Comparison of ENCODE assay signal across 1 cellular context in genomic region chr3:72890166-72890925, GRCh38.
TF ChIP-seq lines count a peak whose summit lies in the region.

No MANE protein-coding gene starts in this region.

TF ChIP-seq in GM23338, 12 proteins besides CTCF, POLR2A, EP300 and RAD21:
- TF ChIP-seq ZNF462 (CRISPR knock-in tag; IDR thresholded peaks at IDR 0.05) (no peak), STAT1 (IDR thresholded peaks at IDR 0.05; ENCODE audit: unreplicated experiment) (no peak), POLR2AphosphoS5 (IDR thresholded peaks at IDR 0.05; ENCODE audit: low read depth) (no peak), ETS1 (IDR thresholded peaks at IDR 0.05) (no peak), CREB1 (CRISPR knock-in tag; IDR thresholded peaks at IDR 0.05; ENCODE audit: low read depth) (no peak), EZH2phosphoT487 (IDR thresholded peaks at IDR 0.05; ENCODE audit: unreplicated experiment) (no peak), REST (IDR thresholded peaks at IDR 0.05; ENCODE audit: unreplicated experiment) (no peak), EZH2 (IDR thresholded peaks at IDR 0.05; ENCODE audit: low read depth, unreplicated experiment) (no peak), ZNF331 (CRISPR knock-in tag; IDR thresholded peaks at IDR 0.05; ENCODE audit: low read depth) (no peak), JUNB (IDR thresholded peaks at IDR 0.05; ENCODE audit: unreplicated experiment) (no peak), ZNF114 (CRISPR knock-in tag; IDR thresholded peaks at IDR 0.05) (no peak), NANOG (IDR thresholded peaks at IDR 0.05; ENCODE audit: borderline replicate concordance) (no peak)
